Comparison of ENCODE assay signal across 1 cellular context in genomic region chrX:72120798-72121197, GRCh38.
TF ChIP-seq lines count a peak whose summit lies in the region.

No MANE protein-coding gene starts in this region.

TF ChIP-seq in IMR-90, 13 proteins besides CTCF, POLR2A, EP300 and RAD21 (continued from another document):
- no peak for TF ChIP-seq ELK1 (IDR thresholded peaks at IDR 0.05; ENCODE audit: borderline replicate concordance, low read depth, low read length)
